ENCODE assay signal across 22 cellular contexts in the genomic region with DNA sequence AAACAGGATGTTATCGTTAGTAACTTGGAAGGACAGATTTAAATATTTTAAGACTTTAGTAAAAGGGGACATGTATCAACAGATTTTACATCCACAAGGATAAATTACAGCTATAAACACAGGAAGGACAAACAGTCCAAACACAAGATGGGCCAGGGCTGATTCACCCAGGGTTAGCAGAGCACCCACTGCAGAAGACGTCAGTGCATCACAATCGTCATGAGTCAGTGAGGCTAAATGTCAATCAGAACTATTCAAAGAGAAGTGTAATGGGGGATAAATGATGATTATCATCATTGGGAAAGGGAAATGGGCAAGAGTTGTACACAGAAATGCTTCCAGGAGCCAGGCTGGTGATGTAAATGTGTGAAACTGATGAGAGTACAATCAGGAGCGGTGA.
A peak's percentile ranks its signal among the peaks of the same experiment; 100 is the strongest.
DNase-seq lines count a peak whose midpoint lies in the region; ATAC-seq and TF ChIP-seq lines count a peak whose summit lies in the region.
"Had no signal": no experiment of that assay in that cellular context is flagged by ENCODE, and none has a peak within 500 bp of the region (broad histone marks: within the 10 kb centered on the region; RNA-seq: fewer than 3 reads in every experiment).

No MANE protein-coding gene starts in this region.

- POLR2A ChIA-PET in PC-3 (lab: Charles Lee; ENCODE audit: unreplicated experiment) = interaction anchor here (0.7 kb wide), 1 partner anchor 53 kb away, joined by 3 read pairs; no protein-coding TSS in a partner anchor

- CTCF ChIA-PET in PC-3 (lab: Charles Lee) = no interaction called here

- no peak overlapping the region for H3K4me2 ChIP-seq in PC-3 (ENCODE audit: low read length)
- H3K4me2 ChIP-seq: KMS-11 had no signal

- intact Hi-C loops in PC-3 (cut with micrococcal nuclease) = no loop called here
- intact Hi-C loops in sigmoid colon (cut with DNase I) = no loop called here

- H3K4me1 ChIP-seq in PC-3 (ENCODE audit: insufficient read depth, low read length) = peaks cover 11% of the 10 kb centered on the region
- H3K4me1 ChIP-seq in sigmoid colon = no peaks in the 10 kb centered on the region
- H3K4me1 ChIP-seq: ascending aorta, lower lobe of right lung, transverse colon had no signal

- H3K9ac ChIP-seq in PC-3 (ENCODE audit: low read length) = no peak overlapping the region
- H3K9ac ChIP-seq: KMS-11 had no signal

- H3K27me3 ChIP-seq in PC-3 (ENCODE audit: low read length) (no peaks in the 10 kb centered on the region), sigmoid colon (no peaks in the 10 kb centered on the region)
- H3K27me3 ChIP-seq: ascending aorta, transverse colon had no signal

- no peaks in the 10 kb centered on the region for H4K20me1 ChIP-seq in PC-3 (ENCODE audit: low read length)

- no TSS peak for BruUV-seq in PC-3 (replicated peaks; lab: Mats Ljungman, UMichigan)

- H3K4me3 ChIP-seq in PC-3 (ENCODE audit: low read length) = no peak overlapping the region
- no peak overlapping the region for H3K4me3 ChIP-seq in choroid plexus epithelial cell (ENCODE audit: low read depth, low read length)
- no peak overlapping the region for H3K4me3 ChIP-seq in sigmoid colon
- H3K4me3 ChIP-seq: ascending aorta, lower lobe of right lung, SK-N-MC, transverse colon had no signal

- no peak overlapping the region for H2AFZ ChIP-seq in PC-3 (ENCODE audit: low read length)

- WGBS in sigmoid colon, 2 donors = 82 to 84% methylated on average over 4 of the region's 4 CpGs

- H3K36me3 ChIP-seq in PC-3 (ENCODE audit: low read depth, low read length) (no peaks in the 10 kb centered on the region), sigmoid colon (no peaks in the 10 kb centered on the region)
- H3K36me3 ChIP-seq: ascending aorta, lower lobe of right lung, transverse colon had no signal

- no peaks in the 10 kb centered on the region for H3K9me3 ChIP-seq in PC-3 (ENCODE audit: low read length)
- no peaks in the 10 kb centered on the region for H3K9me3 ChIP-seq in sigmoid colon
- H3K9me3 ChIP-seq: ascending aorta, lower lobe of right lung, transverse colon had no signal

- ATAC-seq in PC-3 (peak; percentile 79), HG03139 (IDR thresholded peaks at IDR 0.05; ENCODE audit: unreplicated experiment) (no peak)
- ATAC-seq: lower lobe of right lung, sciatic nerve, T-helper 17 cell had no signal

- DNase-seq in EL (peak; percentile 37), PC-3 (peak; percentile 53), choroid plexus epithelial cell (ENCODE audit: low read depth) (peak; percentile 62), iris pigment epithelial cell (ENCODE audit: low read depth) (peak; percentile 86), sigmoid colon (no peak), NCI-H526 treated with DMSO at 0.1 percent for 48 hours (lab: John Stamatoyannopoulos, UW) (no peak), NCI-H1436 treated with DMSO at 0.1 percent for 48 hours (lab: John Stamatoyannopoulos, UW) (no peak)
- DNase-seq: activated CD4-positive, alpha-beta T cell treated with anti-CD3 and anti-CD28 coated beads for 4 hours; activated naive CD4-positive, alpha-beta T cell treated with anti-CD3 and anti-CD28 coated beads for 36 hours; erythroblast; lower lobe of right lung; NCI-H1694; NCI-H69; T-helper 17 cell; transverse colon had no signal

- TF ChIP-seq POLR2A in sigmoid colon (IDR thresholded peaks at IDR 0.05) = no peak

- TF ChIP-seq EP300 in sigmoid colon (IDR thresholded peaks at IDR 0.05) = no peak

- H3K27ac ChIP-seq in PC-3 (ENCODE audit: low read length) (peak overlapping the region; percentile 16; the same call in 1 of the 2 replicates), sigmoid colon (no peak overlapping the region)
- H3K27ac ChIP-seq: ascending aorta, C4-2B, KMS-11, lower lobe of right lung, RWPE1, SK-N-MC, transverse colon had no signal

- no peaks in the 10 kb centered on the region for H3K9me2 ChIP-seq in PC-3 (replicated peaks; ENCODE audit: low read length)

- no peaks in the 10 kb centered on the region for H3K79me2 ChIP-seq in PC-3 (ENCODE audit: low read length)

- no peaks in the 10 kb centered on the region for H3F3A ChIP-seq in PC-3 (ENCODE audit: low read length, unreplicated experiment)

- TF ChIP-seq CTCF in PC-3 (conservative IDR thresholded peaks at IDR 0.05; ENCODE audit: low read depth, low read length) (no peak), choroid plexus epithelial cell (conservative IDR thresholded peaks at IDR 0.05; ENCODE audit: low read depth, low read length) (no peak), sigmoid colon (IDR thresholded peaks at IDR 0.05) (no peak)

Comparison
In these comparisons a context has a peak if more than half of its experiments do, and no peak if none do; other contexts are left out.
1. DNase-seq: peak in EL (single experiment), PC-3 (single experiment), choroid plexus epithelial cell (single experiment) and iris pigment epithelial cell (single experiment); none in sigmoid colon (single experiment), NCI-H526 treated with DMSO at 0.1 percent for 48 hours (single experiment) and NCI-H1436 treated with DMSO at 0.1 percent for 48 hours (single experiment).